ENCODE assay signal across 1 cellular context in genomic region chr14:104184506-104184905, GRCh38.
TF ChIP-seq lines count a peak whose summit lies in the region.

No MANE protein-coding gene starts in this region.

TF ChIP-seq in endothelial cell of umbilical vein, 7 proteins besides CTCF, POLR2A, EP300 and RAD21 (continued from another document):
- TF ChIP-seq POLR2AphosphoS5 (IDR thresholded peaks at IDR 0.05; ENCODE audit: insufficient read depth, low read depth, low read length) (no peak), GATA2 (IDR thresholded peaks at IDR 0.05; ENCODE audit: insufficient read depth, insufficient read length, low read depth, low read length) (no peak), MYC (IDR thresholded peaks at IDR 0.05; ENCODE audit: low read depth, low read length) (no peak)
